ENCODE assay signal across 1 cellular context in genomic region chr1:6913086-6913485, GRCh38.
TF ChIP-seq lines count a peak whose summit lies in the region.

No MANE protein-coding gene starts in this region.

TF ChIP-seq in HepG2, 621 proteins besides CTCF, POLR2A, EP300 and RAD21 (continued from another document):
- no peak for TF ChIP-seq PRDM10 (CRISPR knock-in tag; IDR thresholded peaks at IDR 0.05; ENCODE audit: low read depth)
TF ChIP-seq in HepG2: peak in this region for 0.
